Comparison of ENCODE assay signal across 18 cellular contexts in genomic region chr7:121069346-121070100, GRCh38.
DNase-seq lines count a peak whose midpoint lies in the region; ATAC-seq and TF ChIP-seq lines count a peak whose summit lies in the region.
"Had no signal": no experiment of that assay in that cellular context is flagged by ENCODE, and none has a peak within 500 bp of the region (broad histone marks: within the 10 kb centered on the region; RNA-seq: fewer than 3 reads in every experiment).

No MANE protein-coding gene starts in this region.

- TF ChIP-seq EP300 in gastroesophageal sphincter (IDR thresholded peaks at IDR 0.05), result no peak

- H3K4me1 ChIP-seq in adrenal gland (replicated peaks in 1 of 2), result peaks cover 11 to 23% of the 10 kb centered on the region in 2 donors
- H3K4me1 ChIP-seq in gastroesophageal sphincter, result peaks cover 0 to 28% (median 4%) of the 10 kb centered on the region in 3 donors

- DNase-seq in AG08395 (ENCODE audit: low spot score) (peak; percentile 15), adrenal gland (peak; percentile 47 to 77 (median 57)), sciatic nerve (ENCODE audit: low spot score) (no peak), OCI-M2 (lab: John Stamatoyannopoulos, UW; ENCODE audit: unreplicated experiment) (no peak)
- no peak for DNase-seq in stimulated activated naive CD4-positive, alpha-beta T cell (lab: John Stamatoyannopoulos, UW)
- no peak for DNase-seq in activated CD4-positive, alpha-beta T cell treated with anti-CD3 and anti-CD28 coated beads, Interleukin-2, amount 50 U/mL, for 4 hours
- DNase-seq: activated CD8-positive, alpha-beta T cell treated with anti-CD3 and anti-CD28 coated beads for 36 hours; activated naive CD8-positive, alpha-beta T cell treated with anti-CD3 and anti-CD28 coated beads, Interleukin-2, amount 50 U/mL, for 24 hours; CD4-positive, alpha-beta memory T cell; DMS79 treated with DMSO at 0.1 percent for 48 hours; NCI-H1092 treated with DMSO at 0.1 percent for 48 hours; NCI-H2107; NCI-H774; T-cell; WERI-Rb-1 had no signal

- H3K9me3 ChIP-seq in adrenal gland (replicated peaks in 1 of 3) (no peaks in the 10 kb centered on the region), gastroesophageal sphincter (no peaks in the 10 kb centered on the region)

- peak in 1 of 2 donors; percentile 39 for TF ChIP-seq POLR2A in adrenal gland (IDR thresholded peaks at IDR 0.05)
- no peak for TF ChIP-seq POLR2A in gastroesophageal sphincter (IDR thresholded peaks at IDR 0.05)

- intact Hi-C loops in adrenal gland (cut with DNase I), result no loop called here
- intact Hi-C loops in sciatic nerve (cut with DNase I), result no loop called here

- H3K36me3 ChIP-seq in adrenal gland (replicated peaks in 1 of 2) (no peaks in the 10 kb centered on the region), gastroesophageal sphincter (no peaks in the 10 kb centered on the region)
- H3K36me3 ChIP-seq: WERI-Rb-1 had no signal

- H3K4me3 ChIP-seq in adrenal gland (peak overlapping the region in 1 of 4 donors; percentile 18), gastroesophageal sphincter (no peak overlapping the region)
- H3K4me3 ChIP-seq: skin epidermis had no signal

- H3K27ac ChIP-seq in adrenal gland (peak overlapping the region; percentile 29 to 83 (median 65)), gastroesophageal sphincter (peak overlapping the region; percentile 58 to 73 (median 68))
- H3K27ac ChIP-seq: skin epidermis, WERI-Rb-1 had no signal

- H3K27me3 ChIP-seq in adrenal gland (no peaks in the 10 kb centered on the region), gastroesophageal sphincter (no peaks in the 10 kb centered on the region)

- TF ChIP-seq CTCF in adrenal gland (IDR thresholded peaks at IDR 0.05), result no peak
- no peak for TF ChIP-seq CTCF in gastroesophageal sphincter (IDR thresholded peaks at IDR 0.05)

- ATAC-seq in gastroesophageal sphincter, result peak; percentile 95
- peak; percentile 85 for ATAC-seq in sciatic nerve
- ATAC-seq in GM18520 (IDR thresholded peaks at IDR 0.05; ENCODE audit: unreplicated experiment), result no peak
- ATAC-seq: activated CD8-positive, alpha-beta T cell treated with anti-CD3 and anti-CD28 coated beads for 36 hours; activated naive CD8-positive, alpha-beta T cell treated with anti-CD3 and anti-CD28 coated beads, Interleukin-2, amount 50 U/mL, for 24 hours; T-cell had no signal

- 19 to 36% (median 27%) methylated on average over 4 of the region's 4 CpGs for WGBS in adrenal gland, 4 donors
- 29 to 46% methylated on average over 4 of the region's 4 CpGs for WGBS in gastroesophageal sphincter (ENCODE audit: low coverage in 1 of 2), 2 donors

Comparison
In these comparisons a context has a peak if more than half of its experiments do, and no peak if none do; other contexts are left out.
1. DNase-seq: peak in AG08395 (single experiment) and adrenal gland (7 of 7); none in sciatic nerve (single experiment), OCI-M2 (single experiment), stimulated activated naive CD4-positive, alpha-beta T cell (0 of 6) and activated CD4-positive, alpha-beta T cell treated with anti-CD3 and anti-CD28 coated beads, Interleukin-2, amount 50 U/mL, for 4 hours (0 of 2).